Comparison of ENCODE assay signal across 1 cellular context in the genomic region with DNA sequence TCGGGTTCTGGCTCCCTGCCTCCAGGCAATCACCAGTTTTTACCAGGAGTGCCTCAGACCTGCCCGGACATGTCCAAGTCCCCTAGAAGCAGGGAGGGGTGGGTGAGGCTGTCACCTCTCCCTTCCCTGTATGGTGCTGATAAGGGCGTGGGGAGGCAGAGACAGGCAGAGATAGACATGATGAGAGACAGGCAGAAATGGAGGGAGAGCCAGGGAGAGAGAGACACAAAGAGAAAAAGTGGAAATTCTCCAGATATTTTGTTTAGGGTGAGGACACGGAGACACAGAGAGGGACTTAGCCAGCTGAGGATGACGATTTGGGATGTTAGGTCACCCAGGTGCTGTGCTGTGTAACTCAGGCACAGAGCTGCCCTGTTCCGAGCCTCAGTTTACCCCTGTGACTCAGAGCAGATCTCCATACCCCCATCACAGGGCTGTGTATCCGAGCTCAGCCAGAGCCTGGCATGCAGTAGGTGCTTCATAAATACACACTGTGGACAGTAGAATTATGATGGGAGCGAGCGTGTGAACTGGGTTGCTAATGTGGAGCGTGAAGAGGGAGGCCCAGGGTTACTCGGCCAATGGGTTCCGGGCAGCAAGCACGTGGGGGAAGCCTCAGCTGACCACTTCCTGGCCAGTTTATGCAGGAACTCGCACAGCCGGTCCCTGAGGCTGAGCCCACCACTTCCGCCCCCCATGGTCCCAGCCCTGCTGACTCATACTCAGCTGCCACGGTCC.
TF ChIP-seq lines count a peak whose summit lies in the region.

No MANE protein-coding gene starts in this region.

TF ChIP-seq in GM12878, 131 proteins besides CTCF, POLR2A, EP300 and RAD21 (continued from another document):
- TF ChIP-seq CREB1 (IDR thresholded peaks at IDR 0.05; ENCODE audit: low read depth) (peak; percentile 50; the same call in 1 of the 2 replicates), CHD2 (IDR thresholded peaks at IDR 0.05; ENCODE audit: borderline replicate concordance, low read depth, low read length) (peak; percentile 79), HCFC1 (IDR thresholded peaks at IDR 0.05; ENCODE audit: low read length) (peak; percentile 46; the same call in 1 of the 2 replicates), NR2C1 (IDR thresholded peaks at IDR 0.05) (peak; percentile 35; the same call in 1 of the 2 replicates), ATF7 (IDR thresholded peaks at IDR 0.05; ENCODE audit: low read depth) (peak; percentile 65), SPI1 (IDR thresholded peaks at IDR 0.05; ENCODE audit: borderline replicate concordance, insufficient read depth, low read depth, low read length) (peak; percentile 79), IRF4 (IDR thresholded peaks at IDR 0.05; ENCODE audit: low read depth, low read length) (0 out of 2 replicates have a peak, but pooled peaks have one; percentile 21), MTA2 (IDR thresholded peaks at IDR 0.05; ENCODE audit: low read depth) (peak; percentile 67; the same call in 1 of the 2 replicates), CHD4 (IDR thresholded peaks at IDR 0.05) (no peak), DPF2 (IDR thresholded peaks at IDR 0.05) (peak; percentile 83), IKZF1 (conservative IDR thresholded peaks at IDR 0.05) (peak; percentile 87), RAD51 (IDR thresholded peaks at IDR 0.05) (peak; percentile 97), ZNF622 (IDR thresholded peaks at IDR 0.05) (no peak), GABPA (IDR thresholded peaks at IDR 0.05; ENCODE audit: low read depth) (peak; percentile 85), BCLAF1 (IDR thresholded peaks at IDR 0.05) (no peak), ZBTB40 (IDR thresholded peaks at IDR 0.05; ENCODE audit: borderline replicate concordance) (peak; percentile 84; the same call in 1 of the 2 replicates), ZBED1 (IDR thresholded peaks at IDR 0.05; ENCODE audit: borderline replicate concordance) (peak; percentile 65; the same call in 1 of the 2 replicates), WRNIP1 (IDR thresholded peaks at IDR 0.05; ENCODE audit: borderline replicate concordance, low read depth, low read length) (0 out of 2 replicates have a peak, but pooled peaks have one; percentile 90), NBN (IDR thresholded peaks at IDR 0.05) (peak; percentile 87; the same call in 1 of the 2 replicates), BACH1 (IDR thresholded peaks at IDR 0.05; ENCODE audit: borderline replicate concordance) (peak; percentile 81; the same call in 1 of the 2 replicates), MAX (IDR thresholded peaks at IDR 0.05; ENCODE audit: low read depth, low read length) (peak; percentile 89), HDAC2 (IDR thresholded peaks at IDR 0.05) (no peak), RUNX3 (IDR thresholded peaks at IDR 0.05; ENCODE audit: low read length) (peak; percentile 96), BHLHE40 (IDR thresholded peaks at IDR 0.05; ENCODE audit: borderline replicate concordance in 1 of 2, low read depth in 2 of 2, low read length in 1 of 2) (peak; percentile 95 to 98), HDGF (IDR thresholded peaks at IDR 0.05) (no peak), ZNF217 (IDR thresholded peaks at IDR 0.05) (peak; percentile 26; the same call in 1 of the 2 replicates)
- TF ChIP-seq, protein P1, sequence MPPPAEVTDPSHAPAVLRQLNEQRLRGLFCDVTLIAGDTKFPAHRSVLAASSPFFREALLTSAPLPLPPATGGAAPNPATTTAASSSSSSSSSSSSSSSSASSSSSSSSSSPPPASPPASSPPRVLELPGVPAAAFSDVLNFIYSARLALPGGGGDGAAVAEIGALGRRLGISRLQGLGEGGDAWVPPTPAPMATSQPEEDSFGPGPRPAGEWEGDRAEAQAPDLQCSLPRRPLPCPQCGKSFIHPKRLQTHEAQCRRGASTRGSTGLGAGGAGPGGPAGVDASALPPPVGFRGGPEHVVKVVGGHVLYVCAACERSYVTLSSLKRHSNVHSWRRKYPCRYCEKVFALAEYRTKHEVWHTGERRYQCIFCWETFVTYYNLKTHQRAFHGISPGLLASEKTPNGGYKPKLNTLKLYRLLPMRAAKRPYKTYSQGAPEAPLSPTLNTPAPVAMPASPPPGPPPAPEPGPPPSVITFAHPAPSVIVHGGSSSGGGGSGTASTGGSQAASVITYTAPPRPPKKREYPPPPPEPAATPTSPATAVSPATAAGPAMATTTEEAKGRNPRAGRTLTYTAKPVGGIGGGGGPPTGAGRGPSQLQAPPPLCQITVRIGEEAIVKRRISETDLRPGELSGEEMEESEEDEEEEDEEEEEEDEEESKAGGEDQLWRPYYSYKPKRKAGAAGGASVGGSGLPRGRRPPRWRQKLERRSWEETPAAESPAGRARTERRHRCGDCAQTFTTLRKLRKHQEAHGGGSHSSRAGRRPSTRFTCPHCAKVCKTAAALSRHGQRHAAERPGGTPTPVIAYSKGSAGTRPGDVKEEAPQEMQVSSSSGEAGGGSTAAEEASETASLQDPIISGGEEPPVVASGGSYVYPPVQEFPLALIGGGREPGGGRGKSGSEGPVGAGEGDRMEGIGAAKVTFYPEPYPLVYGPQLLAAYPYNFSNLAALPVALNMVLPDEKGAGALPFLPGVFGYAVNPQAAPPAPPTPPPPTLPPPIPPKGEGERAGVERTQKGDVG (CRISPR knock-in tag; IDR thresholded peaks at IDR 0.05) = no peak
- TF ChIP-seq, protein P2, sequence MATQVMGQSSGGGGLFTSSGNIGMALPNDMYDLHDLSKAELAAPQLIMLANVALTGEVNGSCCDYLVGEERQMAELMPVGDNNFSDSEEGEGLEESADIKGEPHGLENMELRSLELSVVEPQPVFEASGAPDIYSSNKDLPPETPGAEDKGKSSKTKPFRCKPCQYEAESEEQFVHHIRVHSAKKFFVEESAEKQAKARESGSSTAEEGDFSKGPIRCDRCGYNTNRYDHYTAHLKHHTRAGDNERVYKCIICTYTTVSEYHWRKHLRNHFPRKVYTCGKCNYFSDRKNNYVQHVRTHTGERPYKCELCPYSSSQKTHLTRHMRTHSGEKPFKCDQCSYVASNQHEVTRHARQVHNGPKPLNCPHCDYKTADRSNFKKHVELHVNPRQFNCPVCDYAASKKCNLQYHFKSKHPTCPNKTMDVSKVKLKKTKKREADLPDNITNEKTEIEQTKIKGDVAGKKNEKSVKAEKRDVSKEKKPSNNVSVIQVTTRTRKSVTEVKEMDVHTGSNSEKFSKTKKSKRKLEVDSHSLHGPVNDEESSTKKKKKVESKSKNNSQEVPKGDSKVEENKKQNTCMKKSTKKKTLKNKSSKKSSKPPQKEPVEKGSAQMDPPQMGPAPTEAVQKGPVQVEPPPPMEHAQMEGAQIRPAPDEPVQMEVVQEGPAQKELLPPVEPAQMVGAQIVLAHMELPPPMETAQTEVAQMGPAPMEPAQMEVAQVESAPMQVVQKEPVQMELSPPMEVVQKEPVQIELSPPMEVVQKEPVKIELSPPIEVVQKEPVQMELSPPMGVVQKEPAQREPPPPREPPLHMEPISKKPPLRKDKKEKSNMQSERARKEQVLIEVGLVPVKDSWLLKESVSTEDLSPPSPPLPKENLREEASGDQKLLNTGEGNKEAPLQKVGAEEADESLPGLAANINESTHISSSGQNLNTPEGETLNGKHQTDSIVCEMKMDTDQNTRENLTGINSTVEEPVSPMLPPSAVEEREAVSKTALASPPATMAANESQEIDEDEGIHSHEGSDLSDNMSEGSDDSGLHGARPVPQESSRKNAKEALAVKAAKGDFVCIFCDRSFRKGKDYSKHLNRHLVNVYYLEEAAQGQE (IDR thresholded peaks at IDR 0.05; ENCODE audit: low read depth, low read length) = no peak
- TF ChIP-seq, protein P3, sequence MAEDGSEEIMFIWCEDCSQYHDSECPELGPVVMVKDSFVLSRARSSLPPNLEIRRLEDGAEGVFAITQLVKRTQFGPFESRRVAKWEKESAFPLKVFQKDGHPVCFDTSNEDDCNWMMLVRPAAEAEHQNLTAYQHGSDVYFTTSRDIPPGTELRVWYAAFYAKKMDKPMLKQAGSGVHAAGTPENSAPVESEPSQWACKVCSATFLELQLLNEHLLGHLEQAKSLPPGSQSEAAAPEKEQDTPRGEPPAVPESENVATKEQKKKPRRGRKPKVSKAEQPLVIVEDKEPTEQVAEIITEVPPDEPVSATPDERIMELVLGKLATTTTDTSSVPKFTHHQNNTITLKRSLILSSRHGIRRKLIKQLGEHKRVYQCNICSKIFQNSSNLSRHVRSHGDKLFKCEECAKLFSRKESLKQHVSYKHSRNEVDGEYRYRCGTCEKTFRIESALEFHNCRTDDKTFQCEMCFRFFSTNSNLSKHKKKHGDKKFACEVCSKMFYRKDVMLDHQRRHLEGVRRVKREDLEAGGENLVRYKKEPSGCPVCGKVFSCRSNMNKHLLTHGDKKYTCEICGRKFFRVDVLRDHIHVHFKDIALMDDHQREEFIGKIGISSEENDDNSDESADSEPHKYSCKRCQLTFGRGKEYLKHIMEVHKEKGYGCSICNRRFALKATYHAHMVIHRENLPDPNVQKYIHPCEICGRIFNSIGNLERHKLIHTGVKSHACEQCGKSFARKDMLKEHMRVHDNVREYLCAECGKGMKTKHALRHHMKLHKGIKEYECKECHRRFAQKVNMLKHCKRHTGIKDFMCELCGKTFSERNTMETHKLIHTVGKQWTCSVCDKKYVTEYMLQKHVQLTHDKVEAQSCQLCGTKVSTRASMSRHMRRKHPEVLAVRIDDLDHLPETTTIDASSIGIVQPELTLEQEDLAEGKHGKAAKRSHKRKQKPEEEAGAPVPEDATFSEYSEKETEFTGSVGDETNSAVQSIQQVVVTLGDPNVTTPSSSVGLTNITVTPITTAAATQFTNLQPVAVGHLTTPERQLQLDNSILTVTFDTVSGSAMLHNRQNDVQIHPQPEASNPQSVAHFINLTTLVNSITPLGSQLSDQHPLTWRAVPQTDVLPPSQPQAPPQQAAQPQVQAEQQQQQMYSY (CRISPR knock-in tag; IDR thresholded peaks at IDR 0.05) = 0 out of 2 replicates have a peak, but pooled peaks have one; percentile 44
